ENCODE assay signal across 31 cellular contexts in genomic region chr4:107906458-107907100, GRCh38.
"Had no signal": no experiment of that assay in that cellular context is flagged by ENCODE, and none has a peak within 500 bp of the region (broad histone marks: within the 10 kb centered on the region; RNA-seq: fewer than 3 reads in every experiment).

No MANE protein-coding gene starts in this region.

- H3K4me1 Mint-ChIP-seq: activated B cell treated with CpG ODN at 0.5 μM for 24 hours; activated T-helper 17 cell treated with anti-CD3 and anti-CD28 coated beads, Interleukin-2, amount 50 U/mL, for 72 hours; naive thymus-derived CD8-positive, alpha-beta T cell; neural crest cell; stimulated activated effector memory CD8-positive, alpha-beta T cell treated with anti-CD3 and anti-CD28 coated beads, Interleukin-12 subunit alpha, Interleukin-12 subunit beta, amount 100 ng/mL, for 72 hours had no signal

- H3K36me3 Mint-ChIP-seq: stimulated activated effector memory CD8-positive, alpha-beta T cell treated with anti-CD3 and anti-CD28 coated beads, Interleukin-12 subunit alpha, Interleukin-12 subunit beta, amount 100 ng/mL, for 72 hours had no signal

- H3K4me3 Mint-ChIP-seq: activated B cell treated with CpG ODN at 0.5 μM for 24 hours; activated CD8-positive, alpha-beta T cell treated with anti-CD3 and anti-CD28 coated beads for 36 hours; activated T-cell treated with anti-CD3 and anti-CD28 coated beads, Interleukin-2, amount 50 U/mL, for 4 hours; activated T-helper 17 cell treated with anti-CD3 and anti-CD28 coated beads, Interleukin-2, amount 50 U/mL, for 72 hours; naive thymus-derived CD8-positive, alpha-beta T cell; neural crest cell; stimulated activated effector memory CD8-positive, alpha-beta T cell treated with anti-CD3 and anti-CD28 coated beads, Interleukin-12 subunit alpha, Interleukin-12 subunit beta, amount 100 ng/mL, for 72 hours; stimulated activated naive CD8-positive, alpha-beta T cell treated with anti-CD3 and anti-CD28 coated beads, Interleukin-15, Interleukin-2, amounts not matched to agents 100 ng/mL and 50 ng/mL, for 24 hours had no signal

- H3K9me3 ChIP-seq: left lung, lower lobe of right lung, pancreas, prostate gland, thoracic aorta had no signal

- DNase-seq: activated B cell treated with CpG ODN at 0.5 μM for 24 hours; activated CD4-positive, alpha-beta T cell treated with anti-CD3 and anti-CD28 coated beads, Interleukin-2, amount 50 U/mL, for 1 hour; activated CD8-positive, alpha-beta T cell treated with anti-CD3 and anti-CD28 coated beads for 36 hours; activated gamma-delta T cell treated with Interleukin-2 at 50 U/mL for 16 hours; activated naive CD4-positive, alpha-beta T cell treated with anti-CD3 and anti-CD28 coated beads, Interleukin-2, amount 50 U/mL, for 16 hours; activated T-cell treated with anti-CD3 and anti-CD28 coated beads, Interleukin-2, amount 50 U/mL, for 4 hours; amniotic stem cell; brain microvascular endothelial cell; dorsolateral prefrontal cortex; effector memory CD4-positive, alpha-beta T cell; kidney glomerular epithelial cell; left lung; lower lobe of right lung; mesenchymal stem cell; naive thymus-derived CD8-positive, alpha-beta T cell; nucleus accumbens; pancreas; retina; stimulated activated CD4-positive, alpha-beta T cell treated with anti-CD3 and anti-CD28 coated beads, Interleukin-12 subunit alpha, Interleukin-12 subunit beta, amount 100 ng/mL, for 4 hours; stimulated activated CD4-positive, alpha-beta T cell treated with anti-CD3 and anti-CD28 coated beads, Interleukin-4, amount 100 ng/mL, for 24 hours; trophoblast cell had no signal

- H3K27ac Mint-ChIP-seq: activated B cell treated with CpG ODN at 0.5 μM for 24 hours; activated CD8-positive, alpha-beta T cell treated with anti-CD3 and anti-CD28 coated beads for 36 hours; activated T-helper 17 cell treated with anti-CD3 and anti-CD28 coated beads, Interleukin-2, amount 50 U/mL, for 72 hours; naive thymus-derived CD8-positive, alpha-beta T cell; stimulated activated effector memory CD8-positive, alpha-beta T cell treated with anti-CD3 and anti-CD28 coated beads, Interleukin-12 subunit alpha, Interleukin-12 subunit beta, amount 100 ng/mL, for 72 hours; stimulated activated naive CD8-positive, alpha-beta T cell treated with anti-CD3 and anti-CD28 coated beads, Interleukin-15, Interleukin-2, amounts not matched to agents 100 ng/mL and 50 ng/mL, for 24 hours had no signal

- H3K27ac ChIP-seq: brain microvascular endothelial cell, coronary artery, dorsolateral prefrontal cortex, hepatocyte, left lung, lower lobe of right lung, pancreas, prostate gland, skin epidermis, thoracic aorta had no signal

- H3K4me1 ChIP-seq: left lung, lower lobe of right lung, pancreas, prostate gland had no signal

- ATAC-seq: activated CD8-positive, alpha-beta T cell treated with anti-CD3 and anti-CD28 coated beads for 36 hours; activated T-cell treated with anti-CD3 and anti-CD28 coated beads, Interleukin-2, amount 50 U/mL, for 4 hours; activated T-helper 17 cell treated with anti-CD3 and anti-CD28 coated beads, Interleukin-2, amount 50 U/mL, for 72 hours; left lung; lower lobe of right lung; naive thymus-derived CD8-positive, alpha-beta T cell; pancreas; sciatic nerve; stimulated activated effector memory CD8-positive, alpha-beta T cell treated with anti-CD3 and anti-CD28 coated beads, Interleukin-12 subunit alpha, Interleukin-12 subunit beta, amount 100 ng/mL, for 72 hours had no signal

- H3K4me3 ChIP-seq: coronary artery, dorsolateral prefrontal cortex, hepatocyte, left lung, lower lobe of right lung, pancreas, prostate gland, skin epidermis, thoracic aorta had no signal

- H3K9me3 Mint-ChIP-seq: activated T-helper 17 cell treated with anti-CD3 and anti-CD28 coated beads, Interleukin-2, amount 50 U/mL, for 72 hours; neural crest cell had no signal

- H3K27me3 ChIP-seq: brain microvascular endothelial cell, dorsolateral prefrontal cortex, hepatocyte, left lung, pancreas had no signal

- H3K36me3 ChIP-seq: brain microvascular endothelial cell, pancreas, prostate gland, thoracic aorta had no signal
